In genomic region chr1:77308889-77309621, GRCh38 we compare ENCODE assay signal across 25 cellular contexts. TPM values are rescaled to one million over a fixed set of nuclear protein-coding genes. Genes with fewer than 3 reads are reported as not detected.
DNase-seq lines count a peak whose midpoint lies in the region; ATAC-seq and TF ChIP-seq lines count a peak whose summit lies in the region.
"Had no signal": no experiment of that assay in that cellular context is flagged by ENCODE, and none has a peak within 500 bp of the region (broad histone marks: within the 10 kb centered on the region; RNA-seq: fewer than 3 reads in every experiment).

No MANE protein-coding gene starts in this region.

- TF ChIP-seq CTCF in coronary artery (IDR thresholded peaks at IDR 0.05) = no peak

- peaks cover 28% of the 10 kb centered on the region for H3K36me3 Mint-ChIP-seq in activated naive CD4-positive, alpha-beta T cell treated with anti-CD3 and anti-CD28 coated beads, Interleukin-2, amount 50 U/mL, for 24 hours
- H3K36me3 Mint-ChIP-seq in activated T-helper 17 cell treated with anti-CD3 and anti-CD28 coated beads, Interleukin-2, amount 50 U/mL, for 72 hours (ENCODE audit: low read depth) = no peaks in the 10 kb centered on the region
- H3K36me3 Mint-ChIP-seq in naive thymus-derived CD8-positive, alpha-beta T cell = peaks cover 0 to 26% (median 14%) of the 10 kb centered on the region in 3 donors
- H3K36me3 Mint-ChIP-seq: stimulated activated effector memory CD8-positive, alpha-beta T cell treated with anti-CD3 and anti-CD28 coated beads, Interleukin-12 subunit alpha, Interleukin-12 subunit beta, amount 100 ng/mL, for 72 hours had no signal

- no peak for DNase-seq in activated naive CD4-positive, alpha-beta T cell treated with anti-CD3 and anti-CD28 coated beads, Interleukin-2, amount 50 U/mL, for 16 hours
- DNase-seq in Kasumi-1 (lab: John Stamatoyannopoulos, UW) (peak; percentile 8 to 13), coronary artery (ENCODE audit: low spot score) (no peak), NCI-H1694 (lab: John Stamatoyannopoulos, UW) (no peak)
- peak in 3 of 10 donors; percentile 32 to 40 (median 35) for DNase-seq in naive thymus-derived CD8-positive, alpha-beta T cell
- DNase-seq: activated CD4-positive, alpha-beta T cell treated with anti-CD3 and anti-CD28 coated beads, Interleukin-2, amount 50 U/mL, for 48 hours; central memory CD4-positive, alpha-beta T cell; DMS 273 treated with DMSO at 0.1 percent for 48 hours; gastrocnemius medialis; KG1; left colon; MV-4-11; right lobe of liver; stimulated activated CD4-positive, alpha-beta T cell treated with anti-CD3 and anti-CD28 coated beads, Interleukin-4, amount 100 ng/mL, for 24 hours; testis; WERI-Rb-1 had no signal

- no peak overlapping the region for H3K27ac ChIP-seq in coronary artery
- H3K27ac ChIP-seq: C4-2B, gastrocnemius medialis, hepatocyte, right lobe of liver, SK-N-MC, testis, vagina, WERI-Rb-1 had no signal

- no peak for ATAC-seq in activated T-helper 17 cell treated with anti-CD3 and anti-CD28 coated beads, Interleukin-2, amount 50 U/mL, for 72 hours (replicated peaks)
- peak; percentile 61 to 71 for ATAC-seq in naive thymus-derived CD8-positive, alpha-beta T cell
- no peak for ATAC-seq in GM18870 (IDR thresholded peaks at IDR 0.05; ENCODE audit: unreplicated experiment)
- ATAC-seq: gastrocnemius medialis; GM23338; left colon; right lobe of liver; stimulated activated effector memory CD8-positive, alpha-beta T cell treated with anti-CD3 and anti-CD28 coated beads, Interleukin-12 subunit alpha, Interleukin-12 subunit beta, amount 100 ng/mL, for 72 hours had no signal

- no peaks in the 10 kb centered on the region for H3K27me3 Mint-ChIP-seq in activated naive CD4-positive, alpha-beta T cell treated with anti-CD3 and anti-CD28 coated beads, Interleukin-2, amount 50 U/mL, for 24 hours
- no peaks in the 10 kb centered on the region for H3K27me3 Mint-ChIP-seq in activated T-helper 17 cell treated with anti-CD3 and anti-CD28 coated beads, Interleukin-2, amount 50 U/mL, for 72 hours
- no peaks in the 10 kb centered on the region for H3K27me3 Mint-ChIP-seq in naive thymus-derived CD8-positive, alpha-beta T cell

- H3K4me3 Mint-ChIP-seq in activated naive CD4-positive, alpha-beta T cell treated with anti-CD3 and anti-CD28 coated beads, Interleukin-2, amount 50 U/mL, for 24 hours = peak overlapping the region; percentile 78
- peak overlapping the region; percentile 49 for H3K4me3 Mint-ChIP-seq in activated T-helper 17 cell treated with anti-CD3 and anti-CD28 coated beads, Interleukin-2, amount 50 U/mL, for 72 hours
- peak overlapping the region; percentile 41 to 84 (median 67) for H3K4me3 Mint-ChIP-seq in naive thymus-derived CD8-positive, alpha-beta T cell
- H3K4me3 Mint-ChIP-seq: GM23338; stimulated activated effector memory CD8-positive, alpha-beta T cell treated with anti-CD3 and anti-CD28 coated beads, Interleukin-12 subunit alpha, Interleukin-12 subunit beta, amount 100 ng/mL, for 72 hours had no signal

- POLR2A ChIA-PET in naive thymus-derived CD8-positive, alpha-beta T cell (lab: Charles Lee) = interaction anchor here (0.5 to 2.1 kb wide), 12 partner anchors 10 to 129 kb away, joined by 3 to 29 read pairs (median 4); partner anchors contain the start of gene AK5

- H3K4me1 Mint-ChIP-seq in activated naive CD4-positive, alpha-beta T cell treated with anti-CD3 and anti-CD28 coated beads, Interleukin-2, amount 50 U/mL, for 24 hours = peaks cover 88% of the 10 kb centered on the region
- peaks cover 10% of the 10 kb centered on the region for H3K4me1 Mint-ChIP-seq in activated T-helper 17 cell treated with anti-CD3 and anti-CD28 coated beads, Interleukin-2, amount 50 U/mL, for 72 hours
- H3K4me1 Mint-ChIP-seq in naive thymus-derived CD8-positive, alpha-beta T cell = peaks cover 22 to 73% (median 57%) of the 10 kb centered on the region in 4 donors
- H3K4me1 Mint-ChIP-seq: GM23338; stimulated activated effector memory CD8-positive, alpha-beta T cell treated with anti-CD3 and anti-CD28 coated beads, Interleukin-12 subunit alpha, Interleukin-12 subunit beta, amount 100 ng/mL, for 72 hours had no signal

- peak overlapping the region; percentile 95 for H3K27ac Mint-ChIP-seq in activated naive CD4-positive, alpha-beta T cell treated with anti-CD3 and anti-CD28 coated beads, Interleukin-2, amount 50 U/mL, for 24 hours
- peak overlapping the region; percentile 76 for H3K27ac Mint-ChIP-seq in activated T-helper 17 cell treated with anti-CD3 and anti-CD28 coated beads, Interleukin-2, amount 50 U/mL, for 72 hours
- peak overlapping the region; percentile 81 to 97 (median 94) for H3K27ac Mint-ChIP-seq in naive thymus-derived CD8-positive, alpha-beta T cell
- H3K27ac Mint-ChIP-seq: GM23338; stimulated activated effector memory CD8-positive, alpha-beta T cell treated with anti-CD3 and anti-CD28 coated beads, Interleukin-12 subunit alpha, Interleukin-12 subunit beta, amount 100 ng/mL, for 72 hours had no signal

- H3K4me3 ChIP-seq in coronary artery = no peak overlapping the region
- H3K4me3 ChIP-seq: gastrocnemius medialis, GM23338, hepatocyte, right lobe of liver, SK-N-MC, testis, vagina had no signal

- H3K9me3 Mint-ChIP-seq in activated naive CD4-positive, alpha-beta T cell treated with anti-CD3 and anti-CD28 coated beads, Interleukin-2, amount 50 U/mL, for 24 hours = peaks cover 14% of the 10 kb centered on the region
- no peaks in the 10 kb centered on the region for H3K9me3 Mint-ChIP-seq in activated T-helper 17 cell treated with anti-CD3 and anti-CD28 coated beads, Interleukin-2, amount 50 U/mL, for 72 hours
- H3K9me3 Mint-ChIP-seq in naive thymus-derived CD8-positive, alpha-beta T cell = peaks cover 0 to 14% (median 6%) of the 10 kb centered on the region in 9 donors
- H3K9me3 Mint-ChIP-seq: GM23338; stimulated activated effector memory CD8-positive, alpha-beta T cell treated with anti-CD3 and anti-CD28 coated beads, Interleukin-12 subunit alpha, Interleukin-12 subunit beta, amount 100 ng/mL, for 72 hours had no signal

RNA-seq across cellular contexts. Expression of gene AK5, which starts 27.2 kb away (rescaled TPM):
- total RNA-seq in activated T-helper 17 cell treated with anti-CD3 and anti-CD28 coated beads, Interleukin-2, amount 50 U/mL, for 72 hours = not detected
- 10 to 100 TPM; 35.9 to 41.5 TPM for total RNA-seq in naive thymus-derived CD8-positive, alpha-beta T cell
- 10 to 100 TPM; 42.9 to 58.9 (median 45.0) TPM for polyA plus RNA-seq in naive thymus-derived CD8-positive, alpha-beta T cell
- total RNA-seq: hepatocyte had no signal

Comparison
In these comparisons a context has a peak if more than half of its experiments do, and no peak if none do; other contexts are left out.
1. DNase-seq: peak in Kasumi-1 (2 of 2); none in activated naive CD4-positive, alpha-beta T cell treated with anti-CD3 and anti-CD28 coated beads, Interleukin-2, amount 50 U/mL, for 16 hours (single experiment), coronary artery (single experiment) and NCI-H1694 (single experiment).
2. ATAC-seq: peak in naive thymus-derived CD8-positive, alpha-beta T cell (2 of 2); none in activated T-helper 17 cell treated with anti-CD3 and anti-CD28 coated beads, Interleukin-2, amount 50 U/mL, for 72 hours (single experiment) and GM18870 (single experiment).
3. RNA of gene AK5, which starts 27.2 kb away (total RNA-seq): 35.9 to 41.5 TPM in naive thymus-derived CD8-positive, alpha-beta T cell; not detected in activated T-helper 17 cell treated with anti-CD3 and anti-CD28 coated beads, Interleukin-2, amount 50 U/mL, for 72 hours; every median in the first group is over 10 times any median in the second.
4. Peak in every context shown above with its lines, with median percentiles within 50 percentile points of each other: H3K27ac Mint-ChIP-seq and H3K4me3 Mint-ChIP-seq.